In genomic region chr19:21141787-21142464, GRCh38 we compare ENCODE assay signal across 8 cellular contexts. TPM values are rescaled to one million over a fixed set of nuclear protein-coding genes. Genes with fewer than 3 reads are reported as not detected.
DNase-seq lines count a peak whose midpoint lies in the region; ATAC-seq lines count a peak whose summit lies in the region.

Gene ZNF431, plus strand, starts transcription at chr19:21142040. Its CDS starts 144 bp downstream, at chr19:21142184.

- DNase-seq in COLO829 (ENCODE audit: low spot score) = peak; percentile 63
- peak; percentile 95 for DNase-seq in HT1080 (ENCODE audit: low read depth)
- peak; percentile 96 for DNase-seq in NOMO-1 treated with DMSO at 0.1 percent for 48 hours (lab: John Stamatoyannopoulos, UW; ENCODE audit: unreplicated experiment)
- peak; percentile 79 for DNase-seq in effector CD8-positive, alpha-beta T cell (lab: John Stamatoyannopoulos, UW)
- DNase-seq in lung microvascular endothelial cell (ENCODE audit: low read depth in 2 of 2) = peak; percentile 94 to 96
- peak; percentile 65 to 77 (median 76) for DNase-seq in stimulated activated CD4-positive, alpha-beta T cell treated with anti-CD3 and anti-CD28 coated beads, TNF-alpha, amount 100 ng/mL, for 4 hours (ENCODE audit: low read depth in 3 of 3)

- POLR2A ChIA-PET in activated CD8-positive, alpha-beta memory T cell treated with anti-CD3 and anti-CD28 coated beads for 36 hours (lab: Charles Lee) = interaction anchor here (0.6 to 1.6 kb wide), 6 partner anchors 13 to 365 kb away, joined by 3 to 10 read pairs (median 3); partner anchors contain the start of genes ZNF430 and ZNF85

- peak; percentile 98 for ATAC-seq in GM21360 (IDR thresholded peaks at IDR 0.05; ENCODE audit: unreplicated experiment)

- CTCF ChIA-PET in activated CD8-positive, alpha-beta memory T cell treated with anti-CD3 and anti-CD28 coated beads for 36 hours (lab: Charles Lee) = no interaction called here

RNA-seq across cellular contexts. Expression of gene ZNF431, which starts in this region (rescaled TPM):
- 4.9 and 7.2 TPM in 2 replicates for total RNA-seq in HT1080 (2014; rRNA removed; shearing (Covaris generic))
- polyA plus RNA-seq in HT1080 (2015; cell fraction: cytosol; rRNA removed) = 4.4 and 4.8 TPM in 2 replicates
- 17.3 and 25.8 TPM in 2 replicates for polyA plus RNA-seq in HT1080 (2015; cell fraction: nucleus; rRNA removed)
- 10 to 100 TPM; 12.2 to 13.8 TPM for total RNA-seq in activated CD8-positive, alpha-beta memory T cell treated with anti-CD3 and anti-CD28 coated beads for 36 hours
- 2.2 and 6.7 TPM in 2 replicates for total RNA-seq in lung microvascular endothelial cell

Comparison
In these comparisons a context has a peak if more than half of its experiments do, and no peak if none do; other contexts are left out.
1. Peak in every context shown above with its lines: DNase-seq and ATAC-seq.